7 cellular contexts compared by ENCODE assay signal in genomic region chr17:18303206-18303605, GRCh38. TPM values are rescaled to one million over a fixed set of nuclear protein-coding genes. Genes with fewer than 3 reads are reported as not detected.
A peak's percentile ranks its signal among the peaks of the same experiment; 100 is the strongest.
DNase-seq lines count a peak whose midpoint lies in the region; ATAC-seq, FAIRE-seq and TF ChIP-seq lines count a peak whose summit lies in the region.
"Not testable (repeated sequence)": the region's sequence is repeated elsewhere in the genome, so short reads cannot be mapped to it uniquely, and the experiment has no call there.

No MANE protein-coding gene starts in this region.

- H3K27me3 Mint-ChIP-seq in Caco-2 (ENCODE audit: insufficient read depth, unreplicated experiment); T-helper 17 cell: not testable (repeated sequence)

- H3K36me3 ChIP-seq in Caco-2 (ENCODE audit: control insufficient read depth, insufficient read depth, low read length): not testable (repeated sequence)
- H3K36me3 ChIP-seq in mesodermal cell (ENCODE audit: control insufficient read depth, insufficient read depth, low read length): peaks cover 77% of the 10 kb centered on the region
- H3K36me3 ChIP-seq in spleen: peaks cover 6 to 100% (median 91%) of the 10 kb centered on the region in 6 donors

- CTCF ChIA-PET in Caco-2 (lab: Charles Lee): not testable (repeated sequence)

- not testable (repeated sequence) for H3K27me3 ChIP-seq in Caco-2 (replicated peaks; ENCODE audit: control insufficient read depth, insufficient read depth, low read length); spleen (replicated peaks in 1 of 7)

- POLR2A ChIA-PET in Caco-2 (lab: Charles Lee): interaction anchor here (0.6 kb wide), 1 partner anchor 50 kb away, joined by 3 read pairs; no protein-coding TSS in a partner anchor

- peak; percentile 57 for FAIRE-seq in HTR-8/SVneo (lab: Jason Lieb, UNC)

- intact Hi-C loops in Caco-2 (cut with micrococcal nuclease; ENCODE audit: unreplicated experiment); spleen (cut with DNase I; ENCODE audit: low total_unique reads): not testable (repeated sequence)

- not testable (repeated sequence) for H3K9me3 Mint-ChIP-seq in Caco-2 (ENCODE audit: unreplicated experiment)

- 86 to 91% methylated on average over 6 to 9 of the region's 13 CpGs for WGBS in mesodermal cell (ENCODE audit: insufficient coverage in 2 of 2), 2 experiments
- WGBS in spleen, 5 donors: 80 to 95% (median 94%) methylated on average over 13 of the region's 13 CpGs

- TF ChIP-seq POLR2A in spleen (IDR thresholded peaks at IDR 0.05): not testable (repeated sequence)

- peak overlapping the region; percentile 42 for H3K27ac Mint-ChIP-seq in Caco-2 (ENCODE audit: unreplicated experiment)
- H3K27ac Mint-ChIP-seq in T-helper 17 cell: peak overlapping the region; percentile 4

- not testable (repeated sequence) for DNase-seq in Caco-2; HTR-8/SVneo (ENCODE audit: insufficient read length, low spot score); T-helper 17 cell
- DNase-seq in amniotic epithelial cell (ENCODE audit: low read depth) (peak; percentile 88), fibroblast of villous mesenchyme (ENCODE audit: low read depth) (peak; percentile 22), spleen (peak; percentile 22)

- H3K27ac ChIP-seq in mesodermal cell (ENCODE audit: low read depth, low read length, severe bottlenecking): peak overlapping the region; percentile 88
- H3K27ac ChIP-seq in spleen: not testable (repeated sequence)

- not testable (repeated sequence) for H3K4me3 ChIP-seq in Caco-2 (ENCODE audit: low read depth, low read length); fibroblast of villous mesenchyme (ENCODE audit: low read depth, low read length); mesodermal cell (ENCODE audit: extremely low read depth, insufficient read depth, low read length, poor library complexity, severe bottlenecking); spleen

- not testable (repeated sequence) for H3K9me3 ChIP-seq in Caco-2; T-helper 17 cell (ENCODE audit: control insufficient read depth, low read length, poor library complexity, severe bottlenecking); mesodermal cell (ENCODE audit: control insufficient read depth, low read length); spleen

- H3K4me1 ChIP-seq in Caco-2 (peaks cover 11% of the 10 kb centered on the region; the same call in 1 of the 2 replicates), spleen (peaks cover 0 to 34% (median 8%) of the 10 kb centered on the region in 6 donors)
- not testable (repeated sequence) for H3K4me1 ChIP-seq in mesodermal cell (ENCODE audit: control insufficient read depth, insufficient read depth, low read length, poor library complexity, severe bottlenecking)

- H3K4me3 Mint-ChIP-seq in Caco-2 (ENCODE audit: unreplicated experiment); T-helper 17 cell: not testable (repeated sequence)

- not testable (repeated sequence) for H3K4me1 Mint-ChIP-seq in Caco-2 (ENCODE audit: low read depth, unreplicated experiment); T-helper 17 cell

- TF ChIP-seq CTCF in Caco-2 (IDR thresholded peaks at IDR 0.05; ENCODE audit: insufficient read depth in 1 of 2, low read depth in 1 of 2, low read length in 1 of 2, severe bottlenecking in 1 of 2, unreplicated experiment in 1 of 2); fibroblast of villous mesenchyme (IDR thresholded peaks at IDR 0.05; ENCODE audit: insufficient read depth, low read depth, low read length); spleen (IDR thresholded peaks at IDR 0.05 in 8 of 11, conservative IDR thresholded peaks at IDR 0.05 in 3 of 11): not testable (repeated sequence)

- not testable (repeated sequence) for BruUV-seq in Caco-2 (replicated peaks; lab: Mats Ljungman, UMichigan)

- not testable (repeated sequence) for ATAC-seq in T-helper 17 cell

- H3K36me3 Mint-ChIP-seq in Caco-2 (ENCODE audit: insufficient read depth, unreplicated experiment): peaks cover 84% of the 10 kb centered on the region
- H3K36me3 Mint-ChIP-seq in T-helper 17 cell (ENCODE audit: low read depth): not testable (repeated sequence)

RNA-seq across cellular contexts. Expression of gene TOP3A, which starts 11.6 kb away (rescaled TPM):
- total RNA-seq in Caco-2 (2022): 73.7 and 81.1 TPM in 2 replicates
- 10 to 100 TPM; 31.8 to 38.4 TPM for total RNA-seq in T-helper 17 cell
- total RNA-seq in fibroblast of villous mesenchyme: 29.0 and 45.8 TPM in 2 replicates
- 28.1 TPM for polyA plus RNA-seq in mesodermal cell (2013, experiment 1 of 2)
- polyA plus RNA-seq in mesodermal cell (2013, experiment 2 of 2): 34.4 TPM
- total RNA-seq in spleen: 10 to 100 TPM; 42.0 to 60.1 (median 48.2) TPM
- 10 to 100 TPM in 2 of 3 donors, 1 to 10 TPM in 1; 9.8 to 18.5 (median 12.7) TPM for polyA plus RNA-seq in spleen

RNA-seq across cellular contexts. Expression of gene SMCR8, which starts 11.9 kb away (rescaled TPM):
- total RNA-seq in Caco-2 (2022) (28.4 TPM in 2 replicates), T-helper 17 cell (10 to 100 TPM; 37.9 to 51.6 TPM), fibroblast of villous mesenchyme (17.1 and 21.6 TPM in 2 replicates), spleen (10 to 100 TPM; 25.8 to 38.0 (median 32.3) TPM)
- 11.6 TPM for polyA plus RNA-seq in mesodermal cell (2013, experiment 1 of 2)
- polyA plus RNA-seq in mesodermal cell (2013, experiment 2 of 2): 10.5 TPM
- 1 to 10 TPM; 3.9 to 9.2 (median 4.0) TPM for polyA plus RNA-seq in spleen

RNA-seq across cellular contexts. Expression of gene MIEF2, which starts 42.7 kb away (rescaled TPM):
- total RNA-seq in Caco-2 (2022) (22.3 and 22.8 TPM in 2 replicates), T-helper 17 cell (10 to 100 TPM in 1 of 2 donors, 1 to 10 TPM in 1; 6.1 to 10.2 TPM), fibroblast of villous mesenchyme (16.4 and 18.4 TPM in 2 replicates), spleen (10 to 100 TPM in 6 of 7 donors, 1 to 10 TPM in 1; 8.5 to 24.8 (median 13.5) TPM)
- polyA plus RNA-seq in mesodermal cell (2013, experiment 1 of 2): 9.3 TPM
- 7.2 TPM for polyA plus RNA-seq in mesodermal cell (2013, experiment 2 of 2)
- 1 to 10 TPM; 4.6 to 7.5 (median 4.8) TPM for polyA plus RNA-seq in spleen

RNA-seq across cellular contexts. Expression of gene FLII, which starts 44.7 kb away (rescaled TPM):
- total RNA-seq in Caco-2 (2022): 343 and 392 TPM in 2 replicates
- total RNA-seq in T-helper 17 cell: 100 to 1,000 TPM; 276 to 284 TPM
- total RNA-seq in fibroblast of villous mesenchyme: 205 and 244 TPM in 2 replicates
- polyA plus RNA-seq in mesodermal cell (2013, experiment 1 of 2): 259 TPM
- 229 TPM for polyA plus RNA-seq in mesodermal cell (2013, experiment 2 of 2)
- total RNA-seq in spleen: 100 to 1,000 TPM; 272 to 346 (median 287) TPM
- polyA plus RNA-seq in spleen: 100 to 1,000 TPM; 143 to 214 (median 211) TPM
